In genomic region chr6:168628732-168629245, GRCh38 we compare ENCODE assay signal across 18 cellular contexts.
DNase-seq lines count a peak whose midpoint lies in the region; ATAC-seq, FAIRE-seq and TF ChIP-seq lines count a peak whose summit lies in the region.
"Had no signal": no experiment of that assay in that cellular context is flagged by ENCODE, and none has a peak within 500 bp of the region (broad histone marks: within the 10 kb centered on the region; RNA-seq: fewer than 3 reads in every experiment).

No MANE protein-coding gene starts in this region.

- no peak overlapping the region for H2BK12ac ChIP-seq in neuronal stem cell (ENCODE audit: low read length)

- no peak overlapping the region for H3K4ac ChIP-seq in neuronal stem cell (ENCODE audit: low read length)

- POLR2A ChIA-PET in HepG2 (lab: Yijun Ruan, JAX), result no interaction called here

- WGBS in HepG2 (ENCODE audit: low lambda C conversion rate), result 19% methylated on average over 14 of the region's 19 CpGs
- WGBS in right lobe of liver (ENCODE audit: insufficient coverage, low coverage, low lambda C conversion rate, missing lambda C conversion rate), result 77% methylated on average over 4 of the region's 19 CpGs
- no CpG with 5 or more reads among the region's 19 CpGs for WGBS in neuronal stem cell (ENCODE audit: extremely low coverage in 2 of 2, insufficient read length in 2 of 2, insufficient replicate concordance in 1 of 2), 2 donors
- 81 to 93% (median 91%) methylated on average over 17 to 19 of the region's 19 CpGs for WGBS in stomach, 5 donors
- 74 to 80% methylated on average over 10 to 19 of the region's 19 CpGs for WGBS in tibial nerve, 2 donors

- H2AFZ ChIP-seq in HepG2 (ENCODE audit: low read length) (no peak overlapping the region), neuronal stem cell (ENCODE audit: low read length) (no peak overlapping the region)

- H3K9ac ChIP-seq in HepG2 (ENCODE audit: insufficient read depth, low read depth, low read length), result no peak overlapping the region
- H3K9ac ChIP-seq in neuronal stem cell (ENCODE audit: low read depth, low read length, poor library complexity), result no peak overlapping the region

- FAIRE-seq in HepG2 (lab: Jason Lieb, UNC), result no peak
- FAIRE-seq: A549 had no signal

- no peak overlapping the region for H2BK120ac ChIP-seq in neuronal stem cell (ENCODE audit: low read depth, low read length)

- peaks cover 2 to 51% of the 10 kb centered on the region in 2 experiments for H3K27me3 ChIP-seq in HepG2 (ENCODE audit: control insufficient read depth in 1 of 2, insufficient read depth in 2 of 2, low read length in 2 of 2)
- no peaks in the 10 kb centered on the region for H3K27me3 ChIP-seq in right lobe of liver
- no peaks in the 10 kb centered on the region for H3K27me3 ChIP-seq in neuronal stem cell (ENCODE audit: control insufficient read depth in 3 of 3, insufficient read depth in 3 of 3, low read depth in 1 of 3, low read length in 3 of 3)
- no peaks in the 10 kb centered on the region for H3K27me3 ChIP-seq in stomach
- H3K27me3 ChIP-seq in tibial nerve, result no peaks in the 10 kb centered on the region

- H3K23ac ChIP-seq in neuronal stem cell (ENCODE audit: low read depth, low read length, poor library complexity), result no peak overlapping the region

- H3K9me3 ChIP-seq in HepG2 (ENCODE audit: low read length) (no peaks in the 10 kb centered on the region), right lobe of liver (no peaks in the 10 kb centered on the region), neuronal stem cell (replicated peaks in 1 of 2; ENCODE audit: control insufficient read depth in 2 of 2, insufficient read depth in 1 of 2, low read depth in 1 of 2, low read length in 2 of 2) (no peaks in the 10 kb centered on the region), stomach (no peaks in the 10 kb centered on the region), tibial nerve (peaks cover 0 to 1% (median 0%) of the 10 kb centered on the region in 4 donors)
- H3K9me3 ChIP-seq: A549 had no signal

- no peaks in the 10 kb centered on the region for H3K79me2 ChIP-seq in HepG2 (ENCODE audit: insufficient read depth, low read length)

- no peak for TF ChIP-seq RAD21 in HepG2 (CRISPR knock-in tag; IDR thresholded peaks at IDR 0.05)

- no peak overlapping the region for H3K14ac ChIP-seq in neuronal stem cell (ENCODE audit: low read length)

- peak overlapping the region; percentile 15 for H3K18ac ChIP-seq in neuronal stem cell (ENCODE audit: low read length)

- no peak overlapping the region for H2BK15ac ChIP-seq in neuronal stem cell (ENCODE audit: low read length)

- no peaks in the 10 kb centered on the region for H4K20me1 ChIP-seq in HepG2 (ENCODE audit: insufficient read depth, low read length)

- H3K4me2 ChIP-seq in HepG2 (ENCODE audit: low read depth, low read length), result no peak overlapping the region
- H3K4me2 ChIP-seq in neuronal stem cell (ENCODE audit: insufficient read depth, low read length, poor library complexity, severe bottlenecking), result no peak overlapping the region
- H3K4me2 ChIP-seq: A549 had no signal

- DNase-seq in HepG2 (ENCODE audit: low spot score) (no peak), right lobe of liver (no peak), neuronal stem cell (ENCODE audit: low spot score) (no peak), stomach (no peak), tibial nerve (ENCODE audit: low spot score in 2 of 2) (no peak), NCI-H1048 (lab: John Stamatoyannopoulos, UW) (no peak)
- DNase-seq: AML-193; Caco-2; CD4-positive, alpha-beta T cell; DMS153; DMS79; GDM1; GOT3; H9 had no signal

- H3K4me3 ChIP-seq in HepG2 (replicated peaks in 1 of 3; ENCODE audit: insufficient read depth in 1 of 3, low read depth in 2 of 3, low read length in 3 of 3), result no peak overlapping the region
- no peak overlapping the region for H3K4me3 ChIP-seq in right lobe of liver
- H3K4me3 ChIP-seq in neuronal stem cell (ENCODE audit: low read length in 2 of 2), result no peak overlapping the region
- no peak overlapping the region for H3K4me3 ChIP-seq in stomach
- no peak overlapping the region for H3K4me3 ChIP-seq in tibial nerve
- H3K4me3 ChIP-seq: A549 had no signal

- ATAC-seq in HepG2 (peak; percentile 35; the same call in 1 of the 3 replicates), right lobe of liver (no peak), GM19452 (IDR thresholded peaks at IDR 0.05; ENCODE audit: unreplicated experiment) (no peak)
- ATAC-seq: A549 had no signal

- H2AK5ac ChIP-seq in neuronal stem cell (ENCODE audit: low read depth, low read length), result no peak overlapping the region

- H3K79me1 ChIP-seq in neuronal stem cell (ENCODE audit: low read depth, low read length), result no peaks in the 10 kb centered on the region

- H4K8ac ChIP-seq in neuronal stem cell (ENCODE audit: low read depth, low read length), result no peak overlapping the region

- TF ChIP-seq EP300 in HepG2 (IDR thresholded peaks at IDR 0.05; ENCODE audit: low read depth in 2 of 2, low read length in 2 of 2) (no peak), HepG2 (CRISPR knock-in tag; IDR thresholded peaks at IDR 0.05; ENCODE audit: borderline replicate concordance) (no peak), stomach (IDR thresholded peaks at IDR 0.05) (no peak), tibial nerve (IDR thresholded peaks at IDR 0.05) (no peak)

- TF ChIP-seq POLR2A in HepG2 (IDR thresholded peaks at IDR 0.05; ENCODE audit: insufficient read depth in 1 of 2, low read depth in 2 of 2, low read length in 2 of 2) (no peak), right lobe of liver (IDR thresholded peaks at IDR 0.05) (no peak), stomach (IDR thresholded peaks at IDR 0.05) (no peak), tibial nerve (IDR thresholded peaks at IDR 0.05) (no peak)

- no peaks in the 10 kb centered on the region for H3K36me3 ChIP-seq in HepG2 (replicated peaks in 1 of 2; ENCODE audit: control insufficient read depth in 1 of 2, insufficient read depth in 2 of 2, low read length in 2 of 2)
- no peaks in the 10 kb centered on the region for H3K36me3 ChIP-seq in right lobe of liver
- H3K36me3 ChIP-seq in neuronal stem cell (replicated peaks in 1 of 2; ENCODE audit: control insufficient read depth in 2 of 2, insufficient read depth in 2 of 2, low read length in 2 of 2), result no peaks in the 10 kb centered on the region
- no peaks in the 10 kb centered on the region for H3K36me3 ChIP-seq in stomach
- no peaks in the 10 kb centered on the region for H3K36me3 ChIP-seq in tibial nerve

- H3K27ac ChIP-seq in HepG2 (ENCODE audit: extremely low read length, insufficient read depth, low read length) (no peak overlapping the region), right lobe of liver (no peak overlapping the region), neuronal stem cell (replicated peaks; ENCODE audit: low read length) (no peak overlapping the region), stomach (peak overlapping the region in 3 of 5 donors; percentile 19 to 63 (median 25)), tibial nerve (no peak overlapping the region)
- H3K27ac ChIP-seq: 22Rv1, A549, C4-2B had no signal

- BruUV-seq in HepG2 (replicated peaks; lab: Mats Ljungman, UMichigan), result no TSS peak

- in situ Hi-C loops in HepG2 (cut with HindIII; ENCODE audit: extremely low pct_ligation_motif_present, low pct_unique_long_range_greater_than_20kb), result no loop called here

- CTCF ChIA-PET in HepG2 (lab: Yijun Ruan, JAX; ENCODE audit: low intra/inter-chr PET ratio, low total read pairs), result no interaction called here

- intact Hi-C loops in HepG2 (cut with micrococcal nuclease; ENCODE audit: unreplicated experiment) (no loop called here), right lobe of liver (cut with DNase I) (no loop called here), stomach (cut with DNase I; ENCODE audit: low total_unique reads) (no loop called here)

- H2BK5ac ChIP-seq in neuronal stem cell (ENCODE audit: low read length), result no peak overlapping the region

- H3K4me1 ChIP-seq in HepG2 (ENCODE audit: insufficient read depth, low read length) (no peaks in the 10 kb centered on the region), right lobe of liver (no peaks in the 10 kb centered on the region), neuronal stem cell (ENCODE audit: control insufficient read depth in 2 of 2, insufficient read depth in 1 of 2, low read depth in 1 of 2, low read length in 2 of 2) (peaks cover 5 to 14% of the 10 kb centered on the region in 2 donors), stomach (peaks cover 0 to 18% (median 8%) of the 10 kb centered on the region in 4 donors), tibial nerve (no peaks in the 10 kb centered on the region)
- H3K4me1 ChIP-seq: A549, Caco-2 had no signal

- H4K91ac ChIP-seq in neuronal stem cell (ENCODE audit: low read depth, low read length, poor library complexity), result no peak overlapping the region

- TF ChIP-seq CTCF in HepG2 (CRISPR knock-in tag; IDR thresholded peaks at IDR 0.05) (no peak), right lobe of liver (IDR thresholded peaks at IDR 0.05) (no peak), stomach (IDR thresholded peaks at IDR 0.05) (no peak), tibial nerve (IDR thresholded peaks at IDR 0.05) (no peak)

TF ChIP-seq in HepG2, 621 proteins besides CTCF, POLR2A, EP300 and RAD21 (continues in another document):
- no peak for TF ChIP-seq ZBTB42 (CRISPR knock-in tag; IDR thresholded peaks at IDR 0.05)
- TF ChIP-seq HNRNPUL1 (IDR thresholded peaks at IDR 0.05; ENCODE audit: low read depth, low read length), result no peak
- TF ChIP-seq SP140L (CRISPR knock-in tag; IDR thresholded peaks at IDR 0.05; ENCODE audit: borderline replicate concordance), result no peak
- TF ChIP-seq HOXA9 (CRISPR knock-in tag; IDR thresholded peaks at IDR 0.05; ENCODE audit: borderline replicate concordance), result no peak

Comparison
In these comparisons a context has a peak if more than half of its experiments do, and no peak if none do; other contexts are left out.
1. H3K27ac ChIP-seq: peak in stomach (3 of 5); none in HepG2 (single experiment), right lobe of liver (0 of 3), neuronal stem cell (single experiment) and tibial nerve (0 of 4).